12 cellular contexts compared by ENCODE assay signal in genomic region chr2:181438298-181438697, GRCh38. TPM values are rescaled to one million over a fixed set of nuclear protein-coding genes. Genes with fewer than 3 reads are reported as not detected.
DNase-seq lines count a peak whose midpoint lies in the region; ATAC-seq, FAIRE-seq and TF ChIP-seq lines count a peak whose summit lies in the region.
"Had no signal": no experiment of that assay in that cellular context is flagged by ENCODE, and none has a peak within 500 bp of the region (broad histone marks: within the 10 kb centered on the region; RNA-seq: fewer than 3 reads in every experiment).

No MANE protein-coding gene starts in this region.

- H2AFZ ChIP-seq in PC-3 (ENCODE audit: low read length), result no peak overlapping the region

- POLR2A ChIA-PET in CD4-positive, alpha-beta T cell (lab: Charles Lee), result interaction anchor here (1.3 kb wide), 1 partner anchor 19 kb away, joined by 4 read pairs; the partner anchor contains the start of gene ITGA4
- POLR2A ChIA-PET in PC-3 (lab: Charles Lee; ENCODE audit: unreplicated experiment), result no interaction called here

- intact Hi-C loops in CD4-positive, alpha-beta T cell (cut with DNase I, micrococcal nuclease), result loop anchor here in 1 of 2 experiments (2.0 kb wide), 1 partner anchor 19 kb away; the partner anchor contains the start of gene ITGA4
- intact Hi-C loops in PC-3 (cut with micrococcal nuclease) (loop anchor here (1.0 kb wide), 1 partner anchor 277 kb away; no protein-coding TSS in a partner anchor), vagina (cut with DNase I) (no loop called here)

- H4K20me1 ChIP-seq in PC-3 (ENCODE audit: low read length), result no peaks in the 10 kb centered on the region

- H3K27me3 Mint-ChIP-seq in CD4-positive, alpha-beta T cell, result no peaks in the 10 kb centered on the region

- H3K9me3 Mint-ChIP-seq in CD4-positive, alpha-beta T cell, result no peaks in the 10 kb centered on the region

- H3K9me3 ChIP-seq in CD4-positive, alpha-beta T cell (ENCODE audit: control insufficient read depth, low read length), result no peaks in the 10 kb centered on the region
- H3K9me3 ChIP-seq in PC-3 (ENCODE audit: low read length) (no peaks in the 10 kb centered on the region), right atrium auricular region (no peaks in the 10 kb centered on the region), vagina (no peaks in the 10 kb centered on the region)

- H3K4me3 ChIP-seq in PC-3 (ENCODE audit: low read length) (no peak overlapping the region), fibroblast of villous mesenchyme (ENCODE audit: low read depth, low read length) (no peak overlapping the region), right atrium auricular region (no peak overlapping the region), vagina (no peak overlapping the region)

- no peaks in the 10 kb centered on the region for H3K79me2 ChIP-seq in PC-3 (ENCODE audit: low read length)

- no peak overlapping the region for H3K27ac Mint-ChIP-seq in CD4-positive, alpha-beta T cell
- H3K27ac Mint-ChIP-seq: activated T-helper 2 cell treated with anti-CD3 and anti-CD28 coated beads, Interferon-gamma antibody, Interleukin-2, Interleukin-4, amounts not matched to agents 10 μg/mL and 5 μg/mL and 100 μg/mL, durations not matched to agents 14 hours and 24 hours and 36 hours had no signal

- no peak overlapping the region for H3K9ac ChIP-seq in PC-3 (ENCODE audit: low read length)

- H3K36me3 Mint-ChIP-seq in CD4-positive, alpha-beta T cell (ENCODE audit: low read depth), result no peaks in the 10 kb centered on the region

- CTCF ChIA-PET in CD4-positive, alpha-beta T cell (lab: Charles Lee), result interaction anchor here (0.8 to 1.5 kb wide), 5 partner anchors 10 to 334 kb away, joined by 3 to 7 read pairs (median 3); partner anchors contain the start of gene ITGA4
- CTCF ChIA-PET in PC-3 (lab: Charles Lee), result no interaction called here

- H3K4me2 ChIP-seq in PC-3 (ENCODE audit: low read length), result no peak overlapping the region

- no TSS peak for BruUV-seq in PC-3 (replicated peaks; lab: Mats Ljungman, UMichigan)

- no peaks in the 10 kb centered on the region for H3K36me3 ChIP-seq in PC-3 (ENCODE audit: low read depth, low read length)
- no peaks in the 10 kb centered on the region for H3K36me3 ChIP-seq in right atrium auricular region
- H3K36me3 ChIP-seq in vagina, result no peaks in the 10 kb centered on the region

- FAIRE-seq in GM12892 (lab: Jason Lieb, UNC) (peak; percentile 51), H54 (lab: Jason Lieb, UNC) (no peak)

- no peak overlapping the region for H3K27ac ChIP-seq in CD4-positive, alpha-beta T cell (ENCODE audit: low read depth, low read length)
- H3K27ac ChIP-seq in PC-3 (ENCODE audit: low read length) (no peak overlapping the region), right atrium auricular region (no peak overlapping the region), vagina (no peak overlapping the region)

- H3K4me1 Mint-ChIP-seq in CD4-positive, alpha-beta T cell (ENCODE audit: low read depth), result peaks cover 16% of the 10 kb centered on the region

- TF ChIP-seq POLR2A in GM12892 (IDR thresholded peaks at IDR 0.05; ENCODE audit: low read depth, low read length) (no peak), H54 (IDR thresholded peaks at IDR 0.05; ENCODE audit: low read depth, low read length) (no peak), vagina (IDR thresholded peaks at IDR 0.05) (no peak)

- TF ChIP-seq CTCF in CD4-positive, alpha-beta T cell (IDR thresholded peaks at IDR 0.05), result peak; percentile 60
- peak; percentile 66 for TF ChIP-seq CTCF in PC-3 (conservative IDR thresholded peaks at IDR 0.05; ENCODE audit: low read depth, low read length)
- peak; percentile 13 for TF ChIP-seq CTCF in fibroblast of villous mesenchyme (IDR thresholded peaks at IDR 0.05; ENCODE audit: insufficient read depth, low read depth, low read length)
- no peak for TF ChIP-seq CTCF in right atrium auricular region (IDR thresholded peaks at IDR 0.05)
- TF ChIP-seq CTCF in vagina (IDR thresholded peaks at IDR 0.05), result no peak

- no peaks in the 10 kb centered on the region for H3K4me1 ChIP-seq in PC-3 (ENCODE audit: insufficient read depth, low read length)
- no peaks in the 10 kb centered on the region for H3K4me1 ChIP-seq in right atrium auricular region
- no peaks in the 10 kb centered on the region for H3K4me1 ChIP-seq in vagina

- no peaks in the 10 kb centered on the region for H3K27me3 ChIP-seq in CD4-positive, alpha-beta T cell (ENCODE audit: control insufficient read depth, insufficient read depth, low read length)
- H3K27me3 ChIP-seq in PC-3 (ENCODE audit: low read length), result no peaks in the 10 kb centered on the region
- H3K27me3 ChIP-seq in right atrium auricular region, result no peaks in the 10 kb centered on the region
- H3K27me3 ChIP-seq in vagina, result no peaks in the 10 kb centered on the region

- H3K9me2 ChIP-seq in PC-3 (replicated peaks; ENCODE audit: low read length), result no peaks in the 10 kb centered on the region

- no peak overlapping the region for H3K4me3 Mint-ChIP-seq in CD4-positive, alpha-beta T cell

- peak in 3 of 10 experiments; percentile 11 to 15 (median 13) for DNase-seq in CD4-positive, alpha-beta T cell
- DNase-seq in GM12892 (ENCODE audit: insufficient read length), result no peak
- peak; percentile 63 for DNase-seq in PC-3
- no peak for DNase-seq in fibroblast of villous mesenchyme (ENCODE audit: low read depth)
- no peak for DNase-seq in H54 (ENCODE audit: insufficient read length, low spot score)
- no peak for DNase-seq in right atrium auricular region (ENCODE audit: low spot score)
- DNase-seq in retina, result no peak
- DNase-seq in vagina (ENCODE audit: extremely low spot score in 2 of 2), result no peak
- DNase-seq: effector CD8-positive, alpha-beta T cell; islet precursor cell; SHP77 treated with DMSO at 0.1 percent for 48 hours had no signal

- no peaks in the 10 kb centered on the region for H3F3A ChIP-seq in PC-3 (ENCODE audit: low read length, unreplicated experiment)

- ATAC-seq in CD4-positive, alpha-beta T cell (ENCODE audit: poor library complexity), result peak; percentile 48
- ATAC-seq in PC-3, result peak; percentile 66

RNA-seq across cellular contexts. Expression of gene ITGA4, which starts 18.9 kb away (rescaled TPM):
- total RNA-seq in CD4-positive, alpha-beta T cell, result 10 to 100 TPM; 79.4 to 79.5 TPM
- polyA plus RNA-seq in GM12892 (2012; ENCODE audit: missing spikeins), result 35.3 TPM
- total RNA-seq in PC-3 (2014; rRNA removed), result 0.81 and 1.0 TPM in 2 replicates
- 132 and 145 TPM in 2 replicates for total RNA-seq in fibroblast of villous mesenchyme
- 1 to 10 TPM in 1 of 2 donors, under 1 TPM in 1; 0.96 to 1.8 TPM for total RNA-seq in right atrium auricular region
- 4.9 TPM for total RNA-seq in vagina

Comparison
In these comparisons a context has a peak if more than half of its experiments do, and no peak if none do; other contexts are left out.
1. CTCF ChIP-seq: peak in CD4-positive, alpha-beta T cell (single experiment), PC-3 (single experiment) and fibroblast of villous mesenchyme (single experiment); none in right atrium auricular region (0 of 2) and vagina (0 of 3).
2. RNA of gene ITGA4, which starts 18.9 kb away (total RNA-seq): 132 to 145 TPM in fibroblast of villous mesenchyme and 79.4 to 79.5 TPM in CD4-positive, alpha-beta T cell; 4.9 TPM in vagina (single experiment), 0.96 to 1.8 TPM in right atrium auricular region and 0.81 to 1.0 TPM in PC-3; every median in the first group is over 10 times any median in the second.